ENCODE assay signal across 8 cellular contexts in genomic region chr9:123339666-123340414, GRCh38. TPM values are rescaled to one million over a fixed set of nuclear protein-coding genes. Genes with fewer than 3 reads are reported as not detected.
DNase-seq lines count a peak whose midpoint lies in the region; ATAC-seq, FAIRE-seq and TF ChIP-seq lines count a peak whose summit lies in the region.

No MANE protein-coding gene starts in this region.

- H3K27ac Mint-ChIP-seq in activated CD8-positive, alpha-beta T cell treated with anti-CD3 and anti-CD28 coated beads for 36 hours = peak overlapping the region; percentile 99

- no peak for TF ChIP-seq CTCF in A549 (IDR thresholded peaks at IDR 0.05)
- TF ChIP-seq CTCF in activated CD8-positive, alpha-beta T cell treated with anti-CD3 and anti-CD28 coated beads for 36 hours (IDR thresholded peaks at IDR 0.05) = no peak

- no peaks in the 10 kb centered on the region for H3K36me3 Mint-ChIP-seq in activated CD8-positive, alpha-beta T cell treated with anti-CD3 and anti-CD28 coated beads for 36 hours (ENCODE audit: low read depth)

- H3K4me3 ChIP-seq in A549 = no peak overlapping the region

- ATAC-seq in A549 (peak in 1 of 2 experiments; percentile 20; a peak in 1 of 6 replicates), GM19395 (IDR thresholded peaks at IDR 0.05; ENCODE audit: unreplicated experiment) (peak; percentile 49), HG03457 (IDR thresholded peaks at IDR 0.05; ENCODE audit: unreplicated experiment) (peak; percentile 44)
- ATAC-seq in activated CD8-positive, alpha-beta T cell treated with anti-CD3 and anti-CD28 coated beads for 36 hours = peak; percentile 66

- 73% methylated on average over 31 of the region's 31 CpGs for WGBS in A549 (ENCODE audit: missing lambda C conversion rate)

- intact Hi-C loops in activated CD8-positive, alpha-beta T cell treated with anti-CD3 and anti-CD28 coated beads for 36 hours (cut with micrococcal nuclease) = loop anchor here (2.0 kb wide), 3 partner anchors 17 to 115 kb away; no protein-coding TSS in a partner anchor

- no peak overlapping the region for H3K4me2 ChIP-seq in A549

- no peak for TF ChIP-seq RAD21 in A549 (conservative IDR thresholded peaks at IDR 0.05 in 1 of 2, IDR thresholded peaks at IDR 0.05 in 1 of 2)

- peak overlapping the region; percentile 74 for H3K4me3 Mint-ChIP-seq in activated CD8-positive, alpha-beta T cell treated with anti-CD3 and anti-CD28 coated beads for 36 hours

- POLR2A ChIA-PET in A549 (lab: Yijun Ruan, JAX) = no interaction called here
- POLR2A ChIA-PET in activated CD8-positive, alpha-beta T cell treated with anti-CD3 and anti-CD28 coated beads for 36 hours (lab: Charles Lee) = interaction anchor here (0.6 to 2.8 kb wide), 11 partner anchors 10 to 237 kb away, joined by 3 to 26 read pairs (median 5); no protein-coding TSS in a partner anchor

- no peak for TF ChIP-seq EP300 in A549 (IDR thresholded peaks at IDR 0.05)

- H3K9me3 ChIP-seq in A549 = no peaks in the 10 kb centered on the region

- CTCF ChIA-PET in A549 (lab: Yijun Ruan, JAX) = interaction anchor here (0.6 to 9.1 kb wide), 3 partner anchors 10 to 292 kb away, joined by 3 to 84 read pairs (median 23); no protein-coding TSS in a partner anchor
- CTCF ChIA-PET in activated CD8-positive, alpha-beta T cell treated with anti-CD3 and anti-CD28 coated beads for 36 hours (lab: Charles Lee) = interaction anchor here (0.7 to 4.7 kb wide), 10 partner anchors 9 to 259 kb away, joined by 3 to 21 read pairs (median 4); no protein-coding TSS in a partner anchor

- peaks cover 46% of the 10 kb centered on the region for H3K4me1 Mint-ChIP-seq in activated CD8-positive, alpha-beta T cell treated with anti-CD3 and anti-CD28 coated beads for 36 hours (ENCODE audit: low read depth)

- no peak for TF ChIP-seq POLR2A in A549 (IDR thresholded peaks at IDR 0.05; ENCODE audit: low read length)

- DNase-seq in A549 (ENCODE audit: low read depth in 1 of 2, low spot score in 1 of 2) (no peak), GM19240 (ENCODE audit: insufficient read length, low spot score) (no peak), NCI-H1105 (lab: John Stamatoyannopoulos, UW) (no peak)
- DNase-seq in activated CD8-positive, alpha-beta T cell treated with anti-CD3 and anti-CD28 coated beads for 36 hours = peak; percentile 87
- peak; percentile 59 to 77 for DNase-seq in stimulated activated CD8-positive, alpha-beta memory T cell treated with anti-CD3 and anti-CD28 coated beads, Interleukin-7, amount 100 ng/mL, for 48 hours (ENCODE audit: extremely low read depth in 1 of 2, low read depth in 1 of 2)

- no peaks in the 10 kb centered on the region for H3K4me1 ChIP-seq in A549

- H3K27me3 Mint-ChIP-seq in activated CD8-positive, alpha-beta T cell treated with anti-CD3 and anti-CD28 coated beads for 36 hours = no peaks in the 10 kb centered on the region

- no peak for FAIRE-seq in A549 (lab: Jason Lieb, UNC)

- H3K9me3 Mint-ChIP-seq in activated CD8-positive, alpha-beta T cell treated with anti-CD3 and anti-CD28 coated beads for 36 hours = no peaks in the 10 kb centered on the region

- H3K27ac ChIP-seq in A549 (no peak overlapping the region), layer of hippocampus (ENCODE audit: low read depth, low read length) (peak overlapping the region; percentile 72)

- no peaks in the 10 kb centered on the region for H3K27me3 ChIP-seq in layer of hippocampus (ENCODE audit: control insufficient read depth, insufficient read depth, low read length)

TF ChIP-seq in A549, 52 proteins besides CTCF, POLR2A, EP300 and RAD21:
- TF ChIP-seq, protein P1, sequence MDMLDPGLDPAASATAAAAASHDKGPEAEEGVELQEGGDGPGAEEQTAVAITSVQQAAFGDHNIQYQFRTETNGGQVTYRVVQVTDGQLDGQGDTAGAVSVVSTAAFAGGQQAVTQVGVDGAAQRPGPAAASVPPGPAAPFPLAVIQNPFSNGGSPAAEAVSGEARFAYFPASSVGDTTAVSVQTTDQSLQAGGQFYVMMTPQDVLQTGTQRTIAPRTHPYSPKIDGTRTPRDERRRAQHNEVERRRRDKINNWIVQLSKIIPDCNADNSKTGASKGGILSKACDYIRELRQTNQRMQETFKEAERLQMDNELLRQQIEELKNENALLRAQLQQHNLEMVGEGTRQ (IDR thresholded peaks at IDR 0.05) = peak; percentile 28; the same call in 1 of the 2 replicates
- no peak for TF ChIP-seq FOSB (CRISPR knock-in tag; IDR thresholded peaks at IDR 0.05)
- TF ChIP-seq FOSL2 (IDR thresholded peaks at IDR 0.05) = no peak
- no peak for TF ChIP-seq FOSL2 (CRISPR knock-in tag; IDR thresholded peaks at IDR 0.05)

RNA-seq across cellular contexts. Expression of gene CRB2, which starts 16.2 kb away (rescaled TPM):
- polyA plus RNA-seq in A549 (2011; rRNA removed) (0.01 TPM in 1 of 2 replicates, not detected in the other), A549 (2017; fragmentation: RNase III; extraction: RNeasy Plus Mini Kit Qiagen cat#74134 plus additional on column Dnase treatment) (0.05 to 0.10 TPM (median 0.09 TPM) in 3 replicates)
- 0.01 and 0.03 TPM in 2 replicates for polyA plus RNA-seq in A549 (2012; cell fraction: cytosol; rRNA removed)
- 0.12 and 0.17 TPM in 2 replicates for polyA plus RNA-seq in A549 (2012; cell fraction: nucleus; rRNA removed)
- not detected in 2 replicates for polyA minus RNA-seq in A549 (2011; rRNA and poly(A)+ RNA removed)
- under 1 TPM in 1 of 2 experiments, not detected in 1; 0.09 TPM for total RNA-seq in activated CD8-positive, alpha-beta T cell treated with anti-CD3 and anti-CD28 coated beads for 36 hours

Comparison
In these comparisons a context has a peak if more than half of its experiments do, and no peak if none do; other contexts are left out.
1. DNase-seq: peak in activated CD8-positive, alpha-beta T cell treated with anti-CD3 and anti-CD28 coated beads for 36 hours (single experiment) and stimulated activated CD8-positive, alpha-beta memory T cell treated with anti-CD3 and anti-CD28 coated beads, Interleukin-7, amount 100 ng/mL, for 48 hours (2 of 2); none in A549 (0 of 2), GM19240 (single experiment) and NCI-H1105 (single experiment).